Comparison of ENCODE assay signal across 8 cellular contexts in genomic region chr9:71783120-71783523, GRCh38. TPM values are rescaled to one million over a fixed set of nuclear protein-coding genes. Genes with fewer than 3 reads are reported as not detected.
DNase-seq lines count a peak whose midpoint lies in the region; ATAC-seq and TF ChIP-seq lines count a peak whose summit lies in the region.

No MANE protein-coding gene starts in this region.

- no peaks in the 10 kb centered on the region for H3K27me3 Mint-ChIP-seq in activated CD4-positive, alpha-beta memory T cell treated with anti-CD3 and anti-CD28 coated beads for 36 hours

- ATAC-seq in GM19467 (IDR thresholded peaks at IDR 0.05; ENCODE audit: unreplicated experiment): peak; percentile 91
- ATAC-seq in HG03558 (IDR thresholded peaks at IDR 0.05; ENCODE audit: extremely low read depth, unreplicated experiment): peak; percentile 46

- peak overlapping the region; percentile 96 for H3K27ac Mint-ChIP-seq in activated CD4-positive, alpha-beta memory T cell treated with anti-CD3 and anti-CD28 coated beads for 36 hours

- H3K36me3 ChIP-seq in esophagus squamous epithelium: no peaks in the 10 kb centered on the region

- CTCF ChIA-PET in activated CD4-positive, alpha-beta memory T cell treated with anti-CD3 and anti-CD28 coated beads for 36 hours (lab: Charles Lee): interaction anchor here (0.8 to 8.1 kb wide), 9 partner anchors 12 to 245 kb away, joined by 3 to 56 read pairs (median 5); partner anchors contain the start of genes ABHD17B, C9orf85 and CEMIP2

- H3K36me3 Mint-ChIP-seq in activated CD4-positive, alpha-beta memory T cell treated with anti-CD3 and anti-CD28 coated beads for 36 hours: peaks cover 2% of the 10 kb centered on the region

- peak; percentile 59 for DNase-seq in Caki2 (ENCODE audit: low read depth)
- DNase-seq in activated CD4-positive, alpha-beta memory T cell treated with anti-CD3 and anti-CD28 coated beads for 36 hours: peak; percentile 94
- no peak for DNase-seq in esophagus squamous epithelium (lab: John Stamatoyannopoulos, UW)
- DNase-seq in stimulated activated CD8-positive, alpha-beta memory T cell treated with anti-CD3 and anti-CD28 coated beads, Interleukin-15, amount 100 ng/mL, for 1 hour (ENCODE audit: low read depth): peak; percentile 56
- no peak for DNase-seq in NCI-H1092 treated with DMSO at 0.1 percent for 48 hours (lab: John Stamatoyannopoulos, UW)
- no peak for DNase-seq in HUDEP-2 (lab: John Stamatoyannopoulos, UW; ENCODE audit: unreplicated experiment in 76 of 76)

- peak overlapping the region; percentile 35 to 53 (median 46) for H3K27ac ChIP-seq in esophagus squamous epithelium

- peaks cover 43% of the 10 kb centered on the region for H3K4me1 Mint-ChIP-seq in activated CD4-positive, alpha-beta memory T cell treated with anti-CD3 and anti-CD28 coated beads for 36 hours (ENCODE audit: low read depth)

- 23 to 25% methylated on average over 7 to 9 of the region's 9 CpGs for WGBS in esophagus squamous epithelium, 2 donors

- POLR2A ChIA-PET in activated CD4-positive, alpha-beta memory T cell treated with anti-CD3 and anti-CD28 coated beads for 36 hours (lab: Charles Lee): interaction anchor here (1.1 to 2.2 kb wide), 5 partner anchors 10 to 128 kb away, joined by 3 to 54 read pairs (median 3); partner anchors contain the start of genes ABHD17B, C9orf85 and CEMIP2

- peaks cover 0 to 14% (median 0%) of the 10 kb centered on the region in 3 donors for H3K4me1 ChIP-seq in esophagus squamous epithelium

- TF ChIP-seq POLR2A in esophagus squamous epithelium (IDR thresholded peaks at IDR 0.05): peak in 1 of 4 donors; percentile 63

- intact Hi-C loops in activated CD4-positive, alpha-beta memory T cell treated with anti-CD3 and anti-CD28 coated beads for 36 hours (cut with micrococcal nuclease): loop anchor here (1.0 to 10.0 kb wide), 11 partner anchors 12 to 1371 kb away; partner anchors contain the start of genes ABHD17B, ANXA1, C9orf85 and KLF9
- intact Hi-C loops in esophagus squamous epithelium (cut with DNase I): no loop called here

- no peaks in the 10 kb centered on the region for H3K9me3 ChIP-seq in esophagus squamous epithelium

- no peaks in the 10 kb centered on the region for H3K27me3 ChIP-seq in esophagus squamous epithelium

- H3K4me3 Mint-ChIP-seq in activated CD4-positive, alpha-beta memory T cell treated with anti-CD3 and anti-CD28 coated beads for 36 hours: peak overlapping the region; percentile 71

- in situ Hi-C loops in Caki2 (cut with HindIII; ENCODE audit: low pct_unique_long_range_greater_than_20kb, low sequenced_read_pairs): no loop called here

- peaks cover 3% of the 10 kb centered on the region for H3K9me3 Mint-ChIP-seq in activated CD4-positive, alpha-beta memory T cell treated with anti-CD3 and anti-CD28 coated beads for 36 hours

- H3K4me3 ChIP-seq in esophagus squamous epithelium: no peak overlapping the region

- no peak for TF ChIP-seq CTCF in esophagus squamous epithelium (IDR thresholded peaks at IDR 0.05)

RNA-seq across cellular contexts. Expression of gene CEMIP2, which starts 14.8 kb away (rescaled TPM):
- 30.8 and 43.2 TPM in 2 replicates for total RNA-seq in Caki2 (2014; rRNA removed; shearing (Covaris generic); ENCODE audit: low replicate concordance)
- 10 to 100 TPM; 56.5 to 70.1 TPM for total RNA-seq in activated CD4-positive, alpha-beta memory T cell treated with anti-CD3 and anti-CD28 coated beads for 36 hours
- 10 to 100 TPM in 3 of 4 donors, 1 to 10 TPM in 1; 7.6 to 34.5 (median 12.3) TPM for total RNA-seq in esophagus squamous epithelium

Comparison
In these comparisons a context has a peak if more than half of its experiments do, and no peak if none do; other contexts are left out.
1. DNase-seq: peak in Caki2 (single experiment), activated CD4-positive, alpha-beta memory T cell treated with anti-CD3 and anti-CD28 coated beads for 36 hours (single experiment) and stimulated activated CD8-positive, alpha-beta memory T cell treated with anti-CD3 and anti-CD28 coated beads, Interleukin-15, amount 100 ng/mL, for 1 hour (single experiment); none in esophagus squamous epithelium (single experiment), NCI-H1092 treated with DMSO at 0.1 percent for 48 hours (single experiment) and HUDEP-2 (0 of 76).